ENCODE assay signal across 9 cellular contexts in genomic region chr6:155171747-155172191, GRCh38.
DNase-seq lines count a peak whose midpoint lies in the region; TF ChIP-seq lines count a peak whose summit lies in the region.
"Had no signal": no experiment of that assay in that cellular context is flagged by ENCODE, and none has a peak within 500 bp of the region (broad histone marks: within the 10 kb centered on the region; RNA-seq: fewer than 3 reads in every experiment).

No MANE protein-coding gene starts in this region.

- in situ Hi-C loops in GM13977 (cut with MboI; ENCODE audit: low pct_unique_long_range_greater_than_20kb, low sequenced_read_pairs, unreplicated experiment) = loop anchor here (10.0 kb wide), 1 partner anchor 497 kb away; no protein-coding TSS in a partner anchor

- H3K4me1 Mint-ChIP-seq in activated CD4-positive, alpha-beta T cell treated with anti-CD3 and anti-CD28 coated beads, Interleukin-2, amount 10 ng/mL, durations not matched to agents 24 days and 14 days = peaks cover 49% of the 10 kb centered on the region

- H3K4me2 ChIP-seq in skeletal muscle satellite cell (ENCODE audit: low read length) = peak overlapping the region; percentile 71
- H3K4me2 ChIP-seq: BLaER1 had no signal

- H3K9me3 Mint-ChIP-seq in activated CD4-positive, alpha-beta T cell treated with anti-CD3 and anti-CD28 coated beads, Interleukin-2, amount 10 ng/mL, durations not matched to agents 24 days and 14 days = no peaks in the 10 kb centered on the region

- H3K9me3 ChIP-seq in HUES64 (ENCODE audit: insufficient read depth, low read depth, low read length) = no peaks in the 10 kb centered on the region
- no peaks in the 10 kb centered on the region for H3K9me3 ChIP-seq in breast epithelium
- H3K9me3 ChIP-seq in skeletal muscle satellite cell (replicated peaks; ENCODE audit: low read length) = no peaks in the 10 kb centered on the region
- H3K9me3 ChIP-seq: BLaER1 had no signal

- TF ChIP-seq CTCF in breast epithelium (IDR thresholded peaks at IDR 0.05) (no peak), GM13977 (IDR thresholded peaks at IDR 0.05; ENCODE audit: extremely low read depth, insufficient read depth, missing control alignments) (no peak)

- intact Hi-C loops in activated CD4-positive, alpha-beta T cell treated with anti-CD3 and anti-CD28 coated beads, Interleukin-2, amount 10 ng/mL, durations not matched to agents 24 days and 14 days (cut with micrococcal nuclease) = loop anchor here (1.0 to 5.0 kb wide), 14 partner anchors 13 to 564 kb away; partner anchors contain the start of genes SCAF8, TFB1M and TIAM2
- intact Hi-C loops in breast epithelium (cut with DNase I; ENCODE audit: low total_unique reads) = loop anchor here (10.0 kb wide), 2 partner anchors 497 to 893 kb away; no protein-coding TSS in a partner anchor

- no peak overlapping the region for H3K4me3 ChIP-seq in HUES64 (ENCODE audit: low read length)
- no peak overlapping the region for H3K4me3 ChIP-seq in breast epithelium
- H3K4me3 ChIP-seq in skeletal muscle satellite cell (ENCODE audit: low read length) = peak overlapping the region; percentile 43
- H3K4me3 ChIP-seq: BLaER1 had no signal

- H3K4me1 ChIP-seq in HUES64 (ENCODE audit: insufficient read depth, low read length) = peaks cover 26% of the 10 kb centered on the region
- peaks cover 0 to 4% of the 10 kb centered on the region in 2 donors for H3K4me1 ChIP-seq in breast epithelium
- H3K4me1 ChIP-seq in skeletal muscle satellite cell (ENCODE audit: control insufficient read depth, insufficient read depth, low read length) = peaks cover 28% of the 10 kb centered on the region

- H3K27me3 ChIP-seq in HUES64 (ENCODE audit: insufficient read depth, low read length) = no peaks in the 10 kb centered on the region
- no peaks in the 10 kb centered on the region for H3K27me3 ChIP-seq in breast epithelium
- no peaks in the 10 kb centered on the region for H3K27me3 ChIP-seq in skeletal muscle satellite cell (ENCODE audit: control insufficient read depth, insufficient read depth, low read length)
- H3K27me3 ChIP-seq: BLaER1 had no signal

- DNase-seq in activated CD4-positive, alpha-beta T cell treated with anti-CD3 and anti-CD28 coated beads, Interleukin-2, amount 10 ng/mL, durations not matched to agents 24 days and 14 days = peak; percentile 70
- DNase-seq in activated CD4-positive, alpha-beta T cell treated with anti-CD3 and anti-CD28 coated beads for 1 hour = no peak
- DNase-seq in breast epithelium (ENCODE audit: low spot score in 2 of 2) (no peak), GM13977 (ENCODE audit: low spot score) (no peak), NCI-H1417 treated with DMSO at 0.1 percent for 48 hours (lab: John Stamatoyannopoulos, UW) (no peak)
- DNase-seq in activated CD4-positive, alpha-beta T cell treated with anti-CD3 and anti-CD28 coated beads for 4 hours = no peak

- H3K27ac ChIP-seq in HUES64 (ENCODE audit: low read depth, low read length) (peak overlapping the region; percentile 16; the same call in 1 of the 2 replicates), breast epithelium (peak overlapping the region; percentile 10 to 46)
- H3K27ac ChIP-seq: BLaER1 had no signal

- H3K27ac Mint-ChIP-seq in activated CD4-positive, alpha-beta T cell treated with anti-CD3 and anti-CD28 coated beads, Interleukin-2, amount 10 ng/mL, durations not matched to agents 24 days and 14 days = peak overlapping the region; percentile 94

- peaks cover 53% of the 10 kb centered on the region for H3K36me3 Mint-ChIP-seq in activated CD4-positive, alpha-beta T cell treated with anti-CD3 and anti-CD28 coated beads, Interleukin-2, amount 10 ng/mL, durations not matched to agents 24 days and 14 days (ENCODE audit: low read depth)

- H3K27me3 Mint-ChIP-seq in activated CD4-positive, alpha-beta T cell treated with anti-CD3 and anti-CD28 coated beads, Interleukin-2, amount 10 ng/mL, durations not matched to agents 24 days and 14 days = peaks cover 2% of the 10 kb centered on the region

- WGBS in HUES64 = 62% methylated on average over 4 of the region's 4 CpGs

- H3K9ac ChIP-seq in HUES64 (ENCODE audit: low read depth, low read length) = no peak overlapping the region
- peak overlapping the region; percentile 52 for H3K9ac ChIP-seq in skeletal muscle satellite cell (ENCODE audit: low read depth, low read length)
- H3K9ac ChIP-seq: BLaER1 had no signal

- no peak for TF ChIP-seq POLR2A in breast epithelium (IDR thresholded peaks at IDR 0.05)

- peak overlapping the region; percentile 55 for H3K4me3 Mint-ChIP-seq in activated CD4-positive, alpha-beta T cell treated with anti-CD3 and anti-CD28 coated beads, Interleukin-2, amount 10 ng/mL, durations not matched to agents 24 days and 14 days

- no peaks in the 10 kb centered on the region for H3K36me3 ChIP-seq in HUES64 (ENCODE audit: insufficient read depth, low read length)
- H3K36me3 ChIP-seq in breast epithelium = no peaks in the 10 kb centered on the region
- H3K36me3 ChIP-seq in skeletal muscle satellite cell (ENCODE audit: insufficient read depth, low read length) = no peaks in the 10 kb centered on the region
- H3K36me3 ChIP-seq: BLaER1 had no signal
